23 cellular contexts compared by ENCODE assay signal in genomic region chr1:3036646-3037280, GRCh38. TPM values are rescaled to one million over a fixed set of nuclear protein-coding genes. Genes with fewer than 3 reads are reported as not detected.
"Had no signal": no experiment of that assay in that cellular context is flagged by ENCODE, and none has a peak within 500 bp of the region (broad histone marks: within the 10 kb centered on the region; RNA-seq: fewer than 3 reads in every experiment).

No MANE protein-coding gene starts in this region.

- H3K36me3 Mint-ChIP-seq: activated naive CD8-positive, alpha-beta T cell; naive thymus-derived CD8-positive, alpha-beta T cell had no signal

- DNase-seq: activated CD4-positive, alpha-beta T cell treated with anti-CD3 and anti-CD28 coated beads for 1 hour; activated CD4-positive, alpha-beta T cell treated with anti-CD3 and anti-CD28 coated beads, Interleukin-2, amount 50 U/mL, for 4 hours; dermis blood vessel endothelial cell; effector memory CD4-positive, alpha-beta T cell; kidney glomerular epithelial cell; mesenchymal stem cell; stimulated activated CD4-positive, alpha-beta T cell treated with anti-CD3 and anti-CD28 coated beads, Interleukin-15, amount 100 ng/mL, for 24 hours; stimulated activated CD4-positive, alpha-beta T cell treated with anti-CD3 and anti-CD28 coated beads, Interleukin-2, amount 100 ng/mL, for 48 hours; stimulated activated naive CD8-positive, alpha-beta T cell treated with anti-CD3 and anti-CD28 coated beads, Interleukin-15, amount 100 ng/mL, for 72 hours; T-helper 17 cell had no signal

- ATAC-seq: gastroesophageal sphincter; heart left ventricle; naive thymus-derived CD8-positive, alpha-beta T cell; stimulated activated naive CD8-positive, alpha-beta T cell treated with anti-CD3 and anti-CD28 coated beads, Interleukin-15, amount 100 ng/mL, for 72 hours; T-helper 17 cell had no signal

- H3K9me3 Mint-ChIP-seq: activated T-helper 2 cell treated with anti-CD3 and anti-CD28 coated beads, Interferon-gamma antibody, Interleukin-2, Interleukin-4, amounts not matched to agents 10 μg/mL and 5 μg/mL and 100 μg/mL, durations not matched to agents 14 hours and 24 hours and 36 hours; naive thymus-derived CD8-positive, alpha-beta T cell; stimulated activated naive CD8-positive, alpha-beta T cell treated with anti-CD3 and anti-CD28 coated beads, Interleukin-15, amount 100 ng/mL, for 72 hours had no signal

- H3K27ac Mint-ChIP-seq: activated naive CD8-positive, alpha-beta T cell; activated T-helper 2 cell treated with anti-CD3 and anti-CD28 coated beads, Interferon-gamma antibody, Interleukin-2, Interleukin-4, amounts not matched to agents 10 μg/mL and 5 μg/mL and 100 μg/mL, durations not matched to agents 14 hours and 24 hours and 36 hours; stimulated activated naive CD8-positive, alpha-beta T cell treated with anti-CD3 and anti-CD28 coated beads, Interleukin-15, amount 100 ng/mL, for 72 hours; T-helper 17 cell had no signal

- H3K4me3 Mint-ChIP-seq: activated naive CD8-positive, alpha-beta T cell; naive thymus-derived CD8-positive, alpha-beta T cell; stimulated activated naive CD8-positive, alpha-beta T cell treated with anti-CD3 and anti-CD28 coated beads, Interleukin-15, amount 100 ng/mL, for 72 hours; T-helper 17 cell had no signal

- H3K27me3 Mint-ChIP-seq: activated naive CD8-positive, alpha-beta T cell; stimulated activated naive CD8-positive, alpha-beta T cell treated with anti-CD3 and anti-CD28 coated beads, Interleukin-15, amount 100 ng/mL, for 72 hours; T-helper 17 cell had no signal

RNA-seq across cellular contexts. Expression of gene ACTRT2, which starts 15.5 kb away (rescaled TPM):
- total RNA-seq: activated T-helper 2 cell treated with anti-CD3 and anti-CD28 coated beads, Interferon-gamma antibody, Interleukin-2, Interleukin-4, amounts not matched to agents 10 μg/mL and 5 μg/mL and 100 μg/mL, durations not matched to agents 14 hours and 24 hours and 36 hours; dermis blood vessel endothelial cell; endothelial cell of umbilical vein; esophagus muscularis mucosa; gastroesophageal sphincter; heart left ventricle; liver; mucosa of gallbladder; naive thymus-derived CD8-positive, alpha-beta T cell; renal cortical epithelial cell; SK-MEL-5; T-helper 17 cell; thoracic aorta; upper lobe of left lung had no signal

RNA-seq across cellular contexts. Expression of gene PRDM16, which starts 32.2 kb away (rescaled TPM):
- total RNA-seq: activated T-helper 2 cell treated with anti-CD3 and anti-CD28 coated beads, Interferon-gamma antibody, Interleukin-2, Interleukin-4, amounts not matched to agents 10 μg/mL and 5 μg/mL and 100 μg/mL, durations not matched to agents 14 hours and 24 hours and 36 hours; dermis blood vessel endothelial cell; endothelial cell of umbilical vein; naive thymus-derived CD8-positive, alpha-beta T cell; T-helper 17 cell had no signal
